ENCODE assay signal across 18 cellular contexts in the genomic region with DNA sequence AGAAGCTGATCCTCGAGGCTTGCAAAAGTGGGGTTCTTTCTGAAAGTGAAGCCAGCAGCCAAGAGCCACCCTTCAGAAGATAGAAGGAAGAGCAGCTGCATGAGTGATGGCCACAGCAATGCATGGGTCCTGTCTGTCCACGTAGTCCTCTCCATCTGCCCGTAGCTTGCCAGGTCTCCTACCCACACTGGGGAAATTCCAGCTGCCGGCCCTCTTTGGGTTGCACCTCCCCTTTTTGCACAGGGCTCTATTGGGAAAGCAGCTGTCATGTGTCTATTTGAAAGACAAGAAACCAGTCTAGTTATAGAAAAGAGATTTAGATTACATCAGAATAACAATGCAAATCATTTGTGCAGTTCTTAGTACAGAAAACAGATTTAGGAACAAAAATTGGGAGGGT.
DNase-seq lines count a peak whose midpoint lies in the region; ATAC-seq and TF ChIP-seq lines count a peak whose summit lies in the region.
"Had no signal": no experiment of that assay in that cellular context is flagged by ENCODE, and none has a peak within 500 bp of the region (broad histone marks: within the 10 kb centered on the region; RNA-seq: fewer than 3 reads in every experiment).

No MANE protein-coding gene starts in this region.

- peaks cover 9% of the 10 kb centered on the region for H3K27me3 ChIP-seq in foreskin keratinocyte

- intact Hi-C loops in Right ventricle myocardium superior (cut with DNase I) (no loop called here), Right ventricle myocardium inferior (cut with DNase I) (no loop called here)

- no peak for TF ChIP-seq CTCF in foreskin keratinocyte (conservative IDR thresholded peaks at IDR 0.05)

- H3K4me1 ChIP-seq in foreskin keratinocyte: no peaks in the 10 kb centered on the region
- H3K4me1 ChIP-seq: A549 had no signal

- DNase-seq in Right ventricle myocardium superior (peak; percentile 42), Right ventricle myocardium inferior (ENCODE audit: missing footprints) (no peak), RPMI7951 (ENCODE audit: low read depth) (peak; percentile 68), foreskin keratinocyte (no peak), HuH-7 (ENCODE audit: low spot score) (no peak), T-helper 1 cell (no peak)
- DNase-seq: C1 segment of cervical spinal cord, EL, H7, NCI-H1436, NCI-H2029, NCI-H2171 treated with DMSO at 0.1 percent for 48 hours, NCI-H446 treated with DMSO at 0.1 percent for 48 hours, NCI-H748 treated with DMSO at 0.1 percent for 48 hours, SHP77 had no signal

- H3K27ac ChIP-seq in foreskin keratinocyte: no peak overlapping the region
- H3K27ac ChIP-seq: A549 had no signal

- ATAC-seq in Right ventricle myocardium superior (ENCODE audit: poor library complexity): peak; percentile 39
- ATAC-seq in Right ventricle myocardium inferior: no peak
- peak; percentile 20 for ATAC-seq in foreskin keratinocyte
- ATAC-seq in GM21526 (IDR thresholded peaks at IDR 0.05; ENCODE audit: low FRiP score, unreplicated experiment): no peak
- no peak for ATAC-seq in HG03469 (IDR thresholded peaks at IDR 0.05; ENCODE audit: unreplicated experiment)
- ATAC-seq: A549 had no signal

Comparison
In these comparisons a context has a peak if more than half of its experiments do, and no peak if none do; other contexts are left out.
1. ATAC-seq: peak in Right ventricle myocardium superior (single experiment) and foreskin keratinocyte (single experiment); none in Right ventricle myocardium inferior (single experiment), GM21526 (single experiment) and HG03469 (single experiment).
2. DNase-seq: peak in Right ventricle myocardium superior (single experiment) and RPMI7951 (single experiment); none in Right ventricle myocardium inferior (single experiment), foreskin keratinocyte (0 of 2), HuH-7 (single experiment) and T-helper 1 cell (0 of 5).